7 cellular contexts compared by ENCODE assay signal in genomic region chr11:76799061-76799804, GRCh38. TPM values are rescaled to one million over a fixed set of nuclear protein-coding genes. Genes with fewer than 3 reads are reported as not detected.
DNase-seq lines count a peak whose midpoint lies in the region; ATAC-seq and TF ChIP-seq lines count a peak whose summit lies in the region.

No MANE protein-coding gene starts in this region.

- peaks cover 0 to 2% of the 10 kb centered on the region in 2 donors for H3K27me3 ChIP-seq in mucosa of rectum (ENCODE audit: control insufficient read depth in 2 of 2, insufficient read depth in 2 of 2, low read length in 2 of 2)

- H3K4me3 ChIP-seq in epithelial cell of proximal tubule (ENCODE audit: low read depth, low read length) (peak overlapping the region; percentile 41), mucosa of rectum (ENCODE audit: low read length in 2 of 2) (peak overlapping the region; percentile 38 to 59)

- DNase-seq in NOMO-1 treated with DMSO at 0.1 percent for 48 hours (lab: John Stamatoyannopoulos, UW; ENCODE audit: unreplicated experiment) (peak; percentile 58), activated T-cell treated with anti-CD3 and anti-CD28 coated beads for 1 hour (ENCODE audit: low read depth) (peak; percentile 66), epithelial cell of proximal tubule (ENCODE audit: low read depth) (no peak)
- DNase-seq in stimulated activated CD8-positive, alpha-beta memory T cell treated with anti-CD3 and anti-CD28 coated beads, Interleukin-4, amount 100 ng/mL, for 24 hours (ENCODE audit: low read depth), result peak; percentile 67

- ATAC-seq in GM18519 (IDR thresholded peaks at IDR 0.05; ENCODE audit: low FRiP score, unreplicated experiment) (peak; percentile 39), HG03103 (IDR thresholded peaks at IDR 0.05; ENCODE audit: low read depth, unreplicated experiment) (peak; percentile 83)

- peaks cover 12 to 15% of the 10 kb centered on the region in 2 donors for H3K36me3 ChIP-seq in mucosa of rectum (ENCODE audit: control insufficient read depth in 2 of 2, insufficient read depth in 2 of 2, low read length in 2 of 2)

- H3K4me1 ChIP-seq in mucosa of rectum (ENCODE audit: control insufficient read depth in 2 of 2, insufficient read depth in 2 of 2, low read length in 2 of 2), result peaks cover 28 to 29% of the 10 kb centered on the region in 2 donors

- no peaks in the 10 kb centered on the region for H3K9me3 ChIP-seq in mucosa of rectum (ENCODE audit: control insufficient read depth in 2 of 2, low read length in 2 of 2)

- H3K27ac ChIP-seq in mucosa of rectum (ENCODE audit: low read depth in 2 of 2, low read length in 2 of 2), result peak overlapping the region; percentile 11 to 32

- peak overlapping the region; percentile 34 to 41 for H3K9ac ChIP-seq in mucosa of rectum (ENCODE audit: low read depth in 1 of 2, low read length in 2 of 2)

- peak; percentile 80 for TF ChIP-seq CTCF in epithelial cell of proximal tubule (conservative IDR thresholded peaks at IDR 0.05; ENCODE audit: low read depth, low read length)

RNA-seq across cellular contexts. Expression of gene TSKU, which starts 16.1 kb away (rescaled TPM):
- total RNA-seq in epithelial cell of proximal tubule, result 18.3 and 23.4 TPM in 2 replicates
